Comparison of ENCODE assay signal across 9 cellular contexts in genomic region chr9:101731429-101731828, GRCh38. TPM values are rescaled to one million over a fixed set of nuclear protein-coding genes. Genes with fewer than 3 reads are reported as not detected.
"Had no signal": no experiment of that assay in that cellular context is flagged by ENCODE, and none has a peak within 500 bp of the region (broad histone marks: within the 10 kb centered on the region; RNA-seq: fewer than 3 reads in every experiment).

No MANE protein-coding gene starts in this region.

- H3K4me1 Mint-ChIP-seq: IgD-negative memory B cell had no signal

- H3K4me3 ChIP-seq: K562 had no signal

- H3K27ac Mint-ChIP-seq: IgD-negative memory B cell had no signal

- H3K4me3 Mint-ChIP-seq: IgD-negative memory B cell had no signal

- H3K9ac ChIP-seq: KMS-11 had no signal

- H3K9me3 Mint-ChIP-seq: IgD-negative memory B cell had no signal

- H3K27ac ChIP-seq: HL-60, KMS-11 had no signal

- ATAC-seq: K562 had no signal

- H3K4me2 ChIP-seq: KMS-11 had no signal

- FAIRE-seq: HTR-8/SVneo, K562 had no signal

- H3K36me3 Mint-ChIP-seq: IgD-negative memory B cell had no signal

- DNase-seq: IMR-90, KBM-7, KG1 had no signal

RNA-seq across cellular contexts. Expression of gene GRIN3A, which starts 7.0 kb away (rescaled TPM):
- total RNA-seq: HT-29, IMR-90, K562 had no signal
- polyA plus RNA-seq: IgD-negative memory B cell, IMR-90 had no signal
